ENCODE assay signal across 27 cellular contexts in genomic region chr12:42791399-42791798, GRCh38.
"Had no signal": no experiment of that assay in that cellular context is flagged by ENCODE, and none has a peak within 500 bp of the region (broad histone marks: within the 10 kb centered on the region; RNA-seq: fewer than 3 reads in every experiment).

No MANE protein-coding gene starts in this region.

- H3K9me3 Mint-ChIP-seq: endodermal cell; stimulated activated naive B cell treated with anti-CD40 and anti-IgM and Interleukin-4, amounts not matched to agents 10 μg/mL and 1 μg/mL and 100 μg/mL, for 72 hours had no signal

- H3K4me1 Mint-ChIP-seq: immature natural killer cell; natural killer cell; stimulated activated naive B cell treated with anti-CD40 and anti-IgM and Interleukin-4, amounts not matched to agents 10 μg/mL and 1 μg/mL and 100 μg/mL, for 72 hours had no signal

- H3K27ac ChIP-seq: ascending aorta, esophagus muscularis mucosa, hepatocyte, stomach, thyroid gland, upper lobe of right lung, WERI-Rb-1 had no signal

- H3K27ac Mint-ChIP-seq: activated naive CD8-positive, alpha-beta T cell; endodermal cell; immature natural killer cell; natural killer cell; stimulated activated naive B cell treated with anti-CD40 and anti-IgM and Interleukin-4, amounts not matched to agents 10 μg/mL and 1 μg/mL and 100 μg/mL, for 72 hours; T-helper 17 cell had no signal

- H3K27me3 ChIP-seq: ascending aorta, esophagus muscularis mucosa, hepatocyte, stomach, thyroid gland, upper lobe of right lung had no signal

- ATAC-seq: activated CD4-positive, CD25-positive, alpha-beta regulatory T cell treated with anti-CD3 and anti-CD28 coated beads, Interleukin-2, amount 50 U/mL, for 24 hours; left colon; natural killer cell; stimulated activated naive B cell treated with anti-CD40 and anti-IgM and Interleukin-4, amounts not matched to agents 10 μg/mL and 1 μg/mL and 100 μg/mL, for 72 hours; T-helper 17 cell; upper lobe of right lung had no signal

- H3K4me2 ChIP-seq: hepatocyte had no signal

- H3K27me3 Mint-ChIP-seq: activated naive CD8-positive, alpha-beta T cell had no signal

- H3K4me3 ChIP-seq: ascending aorta, esophagus muscularis mucosa, hepatocyte, stomach, thyroid gland, upper lobe of right lung had no signal

- H3K36me3 ChIP-seq: ascending aorta, esophagus muscularis mucosa, stomach, thyroid gland, upper lobe of right lung, WERI-Rb-1 had no signal

- FAIRE-seq: frontal cortex, kidney had no signal

- H3K79me2 ChIP-seq: hepatocyte had no signal

- DNase-seq: activated CD4-positive, alpha-beta T cell treated with anti-CD3 and anti-CD28 coated beads for 48 hours; activated CD4-positive, alpha-beta T cell treated with anti-CD3 and anti-CD28 coated beads, Interleukin-2, amount 50 U/mL, for 48 hours; activated CD8-positive, alpha-beta memory T cell treated with anti-CD3 and anti-CD28 coated beads for 24 hours; activated effector memory CD4-positive, alpha-beta T cell treated with Interleukin-2 at 50 U/mL for 16 hours; activated naive CD4-positive, alpha-beta T cell treated with Interleukin-2 at 50 U/mL for 16 hours; central memory CD4-positive, alpha-beta T cell; immature natural killer cell; kidney; left colon; natural killer cell; posterior cingulate gyrus; retina; stimulated activated CD4-positive, alpha-beta T cell treated with anti-CD3 and anti-CD28 coated beads, Interleukin-15, amount 100 ng/mL, for 24 hours; stimulated activated CD4-positive, alpha-beta T cell treated with anti-CD3 and anti-CD28 coated beads, Interleukin-2, amount 100 ng/mL, for 24 hours; stimulated activated naive B cell treated with anti-CD40 and anti-IgM and Interleukin-4, amounts not matched to agents 10 μg/mL and 1 μg/mL and 100 μg/mL, for 72 hours; stomach; T-helper 17 cell; thyroid gland; upper lobe of right lung; WERI-Rb-1 had no signal

- H3K4me3 Mint-ChIP-seq: activated naive CD8-positive, alpha-beta T cell; endodermal cell; immature natural killer cell; natural killer cell; stimulated activated naive B cell treated with anti-CD40 and anti-IgM and Interleukin-4, amounts not matched to agents 10 μg/mL and 1 μg/mL and 100 μg/mL, for 72 hours; T-helper 17 cell had no signal

- H3K36me3 Mint-ChIP-seq: activated naive CD8-positive, alpha-beta T cell; natural killer cell; stimulated activated naive B cell treated with anti-CD40 and anti-IgM and Interleukin-4, amounts not matched to agents 10 μg/mL and 1 μg/mL and 100 μg/mL, for 72 hours had no signal

- H3K9me3 ChIP-seq: ascending aorta, esophagus muscularis mucosa, stomach, thyroid gland, upper lobe of right lung had no signal

- H3K4me1 ChIP-seq: ascending aorta, esophagus muscularis mucosa, thyroid gland, upper lobe of right lung had no signal

- H2AFZ ChIP-seq: hepatocyte had no signal
